ENCODE assay signal across 1 cellular context in genomic region chr20:34709044-34709835, GRCh38.
TF ChIP-seq lines count a peak whose summit lies in the region.

No MANE protein-coding gene starts in this region.

TF ChIP-seq in HepG2, 621 proteins besides CTCF, POLR2A, EP300 and RAD21 (continued from another document):
- TF ChIP-seq ZNF607 (CRISPR knock-in tag; IDR thresholded peaks at IDR 0.05; ENCODE audit: borderline replicate concordance), result 0 out of 2 replicates have a peak, but pooled peaks have one; percentile 58
- no peak for TF ChIP-seq PBX3 (CRISPR knock-in tag; IDR thresholded peaks at IDR 0.05; ENCODE audit: borderline replicate concordance)
- TF ChIP-seq ZNF703 (CRISPR knock-in tag; IDR thresholded peaks at IDR 0.05; ENCODE audit: borderline replicate concordance), result no peak
- no peak for TF ChIP-seq SIN3A (IDR thresholded peaks at IDR 0.05; ENCODE audit: borderline replicate concordance, low read depth, low read length)
- TF ChIP-seq ELF3 (CRISPR knock-in tag; IDR thresholded peaks at IDR 0.05), result no peak
- TF ChIP-seq DNMT1 (CRISPR knock-in tag; IDR thresholded peaks at IDR 0.05), result no peak
- no peak for TF ChIP-seq PAX8 (CRISPR knock-in tag; IDR thresholded peaks at IDR 0.05; ENCODE audit: borderline replicate concordance)
- no peak for TF ChIP-seq TAF1 (CRISPR knock-in tag; IDR thresholded peaks at IDR 0.05)
- no peak for TF ChIP-seq ZBTB49 (CRISPR knock-in tag; IDR thresholded peaks at IDR 0.05; ENCODE audit: borderline replicate concordance)
- no peak for TF ChIP-seq FOXK1 (CRISPR knock-in tag; IDR thresholded peaks at IDR 0.05; ENCODE audit: borderline replicate concordance, low read depth)
- TF ChIP-seq NFATC3 (CRISPR knock-in tag; IDR thresholded peaks at IDR 0.05), result no peak
- peak; percentile 42; the same call in 1 of the 2 replicates for TF ChIP-seq HIVEP1 (CRISPR knock-in tag; IDR thresholded peaks at IDR 0.05)
- no peak for TF ChIP-seq ZBTB14 (CRISPR knock-in tag; IDR thresholded peaks at IDR 0.05)
- no peak for TF ChIP-seq RBAK (CRISPR knock-in tag; IDR thresholded peaks at IDR 0.05)
- no peak for TF ChIP-seq SMARCC2 (IDR thresholded peaks at IDR 0.05)
- no peak for TF ChIP-seq ZFP82 (CRISPR knock-in tag; IDR thresholded peaks at IDR 0.05; ENCODE audit: borderline replicate concordance)
- no peak for TF ChIP-seq ZNF614 (CRISPR knock-in tag; IDR thresholded peaks at IDR 0.05; ENCODE audit: borderline replicate concordance)
- no peak for TF ChIP-seq STAG1 (CRISPR knock-in tag; IDR thresholded peaks at IDR 0.05)
- no peak for TF ChIP-seq GMEB1 (CRISPR knock-in tag; IDR thresholded peaks at IDR 0.05; ENCODE audit: borderline replicate concordance)
- TF ChIP-seq ZFP62 (CRISPR knock-in tag; IDR thresholded peaks at IDR 0.05), result no peak
- TF ChIP-seq KDM5A (IDR thresholded peaks at IDR 0.05; ENCODE audit: borderline replicate concordance, low read length), result no peak
- no peak for TF ChIP-seq NFE2 (CRISPR knock-in tag; IDR thresholded peaks at IDR 0.05)
- peak; percentile 6 for TF ChIP-seq RBM39 (IDR thresholded peaks at IDR 0.05; ENCODE audit: low read depth, low read length, poor library complexity, severe bottlenecking)
- TF ChIP-seq ZNF800 (CRISPR knock-in tag; IDR thresholded peaks at IDR 0.05), result no peak
- peak; percentile 37; the same call in 1 of the 2 replicates for TF ChIP-seq ZNF687 (CRISPR knock-in tag; IDR thresholded peaks at IDR 0.05)
- no peak for TF ChIP-seq TEAD3 (CRISPR knock-in tag; optimal IDR thresholded peaks at IDR 0.05; ENCODE audit: borderline replicate concordance)
- no peak for TF ChIP-seq ZNF296 (CRISPR knock-in tag; conservative IDR thresholded peaks at IDR 0.05)
- TF ChIP-seq REPIN1 (CRISPR knock-in tag; IDR thresholded peaks at IDR 0.05; ENCODE audit: borderline replicate concordance, low read depth), result no peak
- TF ChIP-seq ETV6 (CRISPR knock-in tag; conservative IDR thresholded peaks at IDR 0.05), result no peak
- TF ChIP-seq CBX1 (IDR thresholded peaks at IDR 0.05; ENCODE audit: low read depth), result no peak
- no peak for TF ChIP-seq ZNF335 (CRISPR knock-in tag; IDR thresholded peaks at IDR 0.05)
- TF ChIP-seq MYC (CRISPR knock-in tag; IDR thresholded peaks at IDR 0.05; ENCODE audit: borderline replicate concordance), result no peak
- TF ChIP-seq ZNF484 (CRISPR knock-in tag; IDR thresholded peaks at IDR 0.05; ENCODE audit: borderline replicate concordance, low read depth), result no peak
- no peak for TF ChIP-seq ZFX (CRISPR knock-in tag; IDR thresholded peaks at IDR 0.05; ENCODE audit: low read depth)
- no peak for TF ChIP-seq ZMAT3 (CRISPR knock-in tag; conservative IDR thresholded peaks at IDR 0.05)
- TF ChIP-seq GZF1 (CRISPR knock-in tag; IDR thresholded peaks at IDR 0.05), result no peak
- TF ChIP-seq GATA4 (IDR thresholded peaks at IDR 0.05; ENCODE audit: borderline replicate concordance, low read depth), result no peak
- no peak for TF ChIP-seq TOPORS (CRISPR knock-in tag; IDR thresholded peaks at IDR 0.05)
- no peak for TF ChIP-seq PREB (CRISPR knock-in tag; IDR thresholded peaks at IDR 0.05)
- TF ChIP-seq ZSCAN22 (CRISPR knock-in tag; IDR thresholded peaks at IDR 0.05), result no peak
TF ChIP-seq in HepG2: peak in this region for 20.
